9 cellular contexts compared by ENCODE assay signal in the genomic region with DNA sequence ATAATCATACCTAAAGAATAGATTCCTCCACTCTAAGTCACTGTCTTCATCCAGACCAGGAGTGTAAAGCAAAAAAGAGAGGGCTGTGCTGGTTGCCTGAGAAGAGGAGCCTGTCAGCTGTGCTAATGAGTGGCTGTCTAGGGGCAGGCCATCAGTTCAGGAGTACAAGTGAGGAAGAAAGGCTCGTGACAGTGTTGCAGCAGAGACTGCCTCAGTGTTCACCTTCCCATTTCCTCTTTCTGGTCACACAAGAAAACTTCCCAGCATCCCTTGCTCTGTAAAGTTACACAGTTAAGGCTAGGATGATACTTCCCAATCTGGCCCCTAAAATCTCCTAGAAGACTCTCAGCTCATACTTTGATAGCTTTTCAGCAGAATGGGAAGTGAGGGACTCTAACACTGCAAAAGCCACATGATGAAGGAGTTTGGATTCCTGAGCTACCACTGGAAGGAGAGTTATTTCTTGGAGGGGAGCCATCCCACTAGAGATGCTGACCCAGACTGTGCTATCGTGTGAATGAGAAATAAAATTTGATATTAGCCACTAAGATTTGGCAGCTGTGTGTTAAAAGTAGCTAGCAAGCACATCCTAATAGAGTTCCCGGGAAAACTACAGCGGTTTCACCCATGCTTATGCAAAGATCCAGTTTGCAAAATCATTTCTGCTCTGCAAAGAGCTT.
DNase-seq lines count a peak whose midpoint lies in the region; ATAC-seq and TF ChIP-seq lines count a peak whose summit lies in the region.
"Had no signal": no experiment of that assay in that cellular context is flagged by ENCODE, and none has a peak within 500 bp of the region (broad histone marks: within the 10 kb centered on the region; RNA-seq: fewer than 3 reads in every experiment).

No MANE protein-coding gene starts in this region.

- no peaks in the 10 kb centered on the region for H3K27me3 Mint-ChIP-seq in osteocyte (ENCODE audit: unreplicated experiment)

- H3K27ac Mint-ChIP-seq in osteocyte (ENCODE audit: unreplicated experiment): peak overlapping the region; percentile 78

- ATAC-seq in GM18508 (IDR thresholded peaks at IDR 0.05; ENCODE audit: insufficient read depth, unreplicated experiment) (peak; percentile 63), HG02759 (IDR thresholded peaks at IDR 0.05; ENCODE audit: unreplicated experiment) (peak; percentile 87)

- peaks cover 46% of the 10 kb centered on the region for H3K4me1 Mint-ChIP-seq in osteocyte (ENCODE audit: unreplicated experiment)

- peak; percentile 92 for DNase-seq in RPMI7951 (ENCODE audit: low read depth)
- peak; percentile 40 for DNase-seq in osteocyte (ENCODE audit: extremely low spot score, unreplicated experiment)
- no peak for DNase-seq in stimulated activated CD4-positive, alpha-beta T cell treated with anti-CD3 and anti-CD28 coated beads, Interleukin-12 subunit alpha, Interleukin-12 subunit beta, amount 100 ng/mL, for 4 hours
- DNase-seq in activated T-cell treated with anti-CD3 and anti-CD28 coated beads, Interleukin-2, amount 50 U/mL, for 1 hour: no peak
- no peak for DNase-seq in DMS 273 (lab: John Stamatoyannopoulos, UW; ENCODE audit: unreplicated experiment)
- DNase-seq in HuH-7.5 (ENCODE audit: low spot score): no peak
- DNase-seq: NCI-H1417 treated with DMSO at 0.1 percent for 48 hours had no signal

- no peaks in the 10 kb centered on the region for H3K36me3 Mint-ChIP-seq in osteocyte (ENCODE audit: unreplicated experiment)

- no peak overlapping the region for H3K4me3 Mint-ChIP-seq in osteocyte (ENCODE audit: unreplicated experiment)

- H3K9me3 Mint-ChIP-seq in osteocyte (ENCODE audit: unreplicated experiment): no peaks in the 10 kb centered on the region

- no peak for TF ChIP-seq CTCF in osteocyte (IDR thresholded peaks at IDR 0.05)

Comparison
In these comparisons a context has a peak if more than half of its experiments do, and no peak if none do; other contexts are left out.
1. DNase-seq: peak in RPMI7951 (single experiment) and osteocyte (single experiment); none in stimulated activated CD4-positive, alpha-beta T cell treated with anti-CD3 and anti-CD28 coated beads, Interleukin-12 subunit alpha, Interleukin-12 subunit beta, amount 100 ng/mL, for 4 hours (single experiment), activated T-cell treated with anti-CD3 and anti-CD28 coated beads, Interleukin-2, amount 50 U/mL, for 1 hour (single experiment), DMS 273 (single experiment) and HuH-7.5 (single experiment).